8 cellular contexts compared by ENCODE assay signal in genomic region chr20:50112512-50113419, GRCh38. TPM values are rescaled to one million over a fixed set of nuclear protein-coding genes. Genes with fewer than 3 reads are reported as not detected.
DNase-seq lines count a peak whose midpoint lies in the region; ATAC-seq, FAIRE-seq and TF ChIP-seq lines count a peak whose summit lies in the region.

Gene UBE2V1 (minus strand): TSS chr20:50113150. CDS start chr20:50113128, 22 bp downstream.

- H3K4me1 Mint-ChIP-seq in activated B cell treated with CpG ODN at 0.5 μM for 24 hours (peaks cover 82% of the 10 kb centered on the region), immature natural killer cell (peaks cover 80 to 82% of the 10 kb centered on the region in 2 donors)

- FAIRE-seq in bronchial epithelial cell (lab: Jason Lieb, UNC) = no peak

- ATAC-seq in HG03139 (IDR thresholded peaks at IDR 0.05; ENCODE audit: unreplicated experiment) (peak; percentile 42), activated B cell treated with CpG ODN at 0.5 μM for 24 hours (ENCODE audit: low read depth) (peak; percentile 78), GM19455 (IDR thresholded peaks at IDR 0.05; ENCODE audit: unreplicated experiment) (no peak)

- peaks cover 21% of the 10 kb centered on the region for H3K36me3 Mint-ChIP-seq in activated B cell treated with CpG ODN at 0.5 μM for 24 hours (ENCODE audit: low read depth)
- H3K36me3 Mint-ChIP-seq in immature natural killer cell = peaks cover 0 to 5% (median 4%) of the 10 kb centered on the region in 3 donors

- TF ChIP-seq POLR2A in GM15510 (IDR thresholded peaks at IDR 0.05; ENCODE audit: borderline replicate concordance, extremely low read depth, insufficient read length) = peak; percentile 91

- H3K27me3 ChIP-seq in bronchial epithelial cell (ENCODE audit: control insufficient read depth, insufficient read depth, low read length) = no peaks in the 10 kb centered on the region

- H3K9me3 Mint-ChIP-seq in activated B cell treated with CpG ODN at 0.5 μM for 24 hours (no peaks in the 10 kb centered on the region), immature natural killer cell (no peaks in the 10 kb centered on the region)

- peak within 1 kb of the TSS; percentile 74 for H3K4me3 ChIP-seq in bronchial epithelial cell (ENCODE audit: low read depth, low read length)

- H3K27ac Mint-ChIP-seq in activated B cell treated with CpG ODN at 0.5 μM for 24 hours (peak within 1 kb of the TSS; percentile 92), immature natural killer cell (peak within 1 kb of the TSS; percentile 98 to 100 (median 100))

- H3K27me3 Mint-ChIP-seq in activated B cell treated with CpG ODN at 0.5 μM for 24 hours = no peaks in the 10 kb centered on the region
- H3K27me3 Mint-ChIP-seq in immature natural killer cell (ENCODE audit: low read depth in 3 of 3) = peaks cover 8 to 33% (median 26%) of the 10 kb centered on the region in 3 donors

- TF ChIP-seq CTCF in activated B cell treated with CpG ODN at 0.5 μM for 24 hours (IDR thresholded peaks at IDR 0.05) (no peak), bronchial epithelial cell (IDR thresholded peaks at IDR 0.05; ENCODE audit: insufficient read depth, low read length, severe bottlenecking) (peak; percentile 47)

- DNase-seq in NCI-H345 (lab: John Stamatoyannopoulos, UW) = peak; percentile 91
- peak; percentile 90 for DNase-seq in activated B cell treated with CpG ODN at 0.5 μM for 24 hours
- peak; percentile 86 for DNase-seq in bronchial epithelial cell (ENCODE audit: low read depth)
- DNase-seq in immature natural killer cell = peak; percentile 90 to 91 (median 90)
- DNase-seq in smooth muscle cell of the brain vasculature (ENCODE audit: low read depth, low spot score) = peak; percentile 74

- intact Hi-C loops in activated B cell treated with CpG ODN at 0.5 μM for 24 hours (cut with micrococcal nuclease) = loop anchor here (1.0 kb wide), 3 partner anchors 35 to 176 kb away; partner anchors contain the start of genes PEDS1 and RNF114

- POLR2A ChIA-PET in activated B cell treated with CpG ODN at 0.5 μM for 24 hours (lab: Charles Lee) = interaction anchor here (0.6 to 2.2 kb wide), 5 partner anchors 9 to 359 kb away, joined by 3 to 13 read pairs (median 3); partner anchors contain the start of gene PEDS1

- CTCF ChIA-PET in activated B cell treated with CpG ODN at 0.5 μM for 24 hours (lab: Charles Lee) = interaction anchor here (0.7 to 1.8 kb wide), 3 partner anchors 27 to 134 kb away, joined by 3 to 6 read pairs (median 4); no protein-coding TSS in a partner anchor

- H3K4me3 Mint-ChIP-seq in activated B cell treated with CpG ODN at 0.5 μM for 24 hours = peak within 1 kb of the TSS; percentile 98
- peak within 1 kb of the TSS; percentile 93 to 100 (median 98) for H3K4me3 Mint-ChIP-seq in immature natural killer cell

- H3K36me3 ChIP-seq in bronchial epithelial cell (ENCODE audit: control insufficient read depth, insufficient read depth, low read length) = peaks cover 1% of the 10 kb centered on the region

RNA-seq across cellular contexts. Expression of gene UBE2V1, which starts in this region (rescaled TPM):
- total RNA-seq in activated B cell treated with CpG ODN at 0.5 μM for 24 hours = 147 and 166 TPM in 2 replicates
- 18.4 and 30.2 TPM in 2 replicates for total RNA-seq in bronchial epithelial cell
- polyA plus RNA-seq in immature natural killer cell = 100 to 1,000 TPM; 112 to 189 (median 185) TPM
